Comparison of ENCODE assay signal across 10 cellular contexts in genomic region chr1:43119928-43120586, GRCh38. TPM values are rescaled to one million over a fixed set of nuclear protein-coding genes. Genes with fewer than 3 reads are reported as not detected.
DNase-seq lines count a peak whose midpoint lies in the region; ATAC-seq, FAIRE-seq and TF ChIP-seq lines count a peak whose summit lies in the region.
"Not testable (repeated sequence)": the region's sequence is repeated elsewhere in the genome, so short reads cannot be mapped to it uniquely, and the experiment has no call there.
"Had no signal": no experiment of that assay in that cellular context is flagged by ENCODE, and none has a peak within 500 bp of the region (broad histone marks: within the 10 kb centered on the region; RNA-seq: fewer than 3 reads in every experiment).

No MANE protein-coding gene starts in this region.

- peak; percentile 62 for TF ChIP-seq POLR2A in K562 (conservative IDR thresholded peaks at IDR 0.05)

- not testable (repeated sequence) for TF ChIP-seq CTCF in K562 (IDR thresholded peaks at IDR 0.05 in 2 of 3, conservative IDR thresholded peaks at IDR 0.05 in 1 of 3; ENCODE audit: insufficient read depth in 2 of 3, low read depth in 1 of 3, low read length in 3 of 3); foreskin keratinocyte (conservative IDR thresholded peaks at IDR 0.05); mesothelial cell of epicardium (IDR thresholded peaks at IDR 0.05; ENCODE audit: unreplicated experiment); type B pancreatic cell (conservative IDR thresholded peaks at IDR 0.05)

- not testable (repeated sequence) for H3K9me3 ChIP-seq in K562 (replicated peaks; ENCODE audit: control insufficient read depth, insufficient read depth, low read depth, low read length)

- H3K9me3 Mint-ChIP-seq in mesothelial cell of epicardium: peaks cover 12% of the 10 kb centered on the region
- not testable (repeated sequence) for H3K9me3 Mint-ChIP-seq in type B pancreatic cell

- H3K36me3 Mint-ChIP-seq in mesothelial cell of epicardium, type B pancreatic cell: not testable (repeated sequence)

- H3K27ac Mint-ChIP-seq in mesothelial cell of epicardium (peak overlapping the region; percentile 85), type B pancreatic cell (peak overlapping the region; percentile 77)

- BruUV-seq in K562 (replicated peaks; lab: Mats Ljungman, UMichigan): TSS peak; percentile 73

- not testable (repeated sequence) for H3K27me3 ChIP-seq in K562 (ENCODE audit: control insufficient read depth in 2 of 2, insufficient read depth in 2 of 2, low read length in 2 of 2); foreskin keratinocyte

- 2% methylated on average over 20 of the region's 35 CpGs for WGBS in K562 (ENCODE audit: insufficient coverage, low coverage, missing lambda C conversion rate)

- not testable (repeated sequence) for H3K79me2 ChIP-seq in K562 (ENCODE audit: control insufficient read depth, insufficient read depth, low read length)

- H3K4me1 ChIP-seq in K562 (replicated peaks in 1 of 2; ENCODE audit: control insufficient read depth in 2 of 2, insufficient read depth in 2 of 2, low read length in 2 of 2): not testable (repeated sequence)
- H3K4me1 ChIP-seq in foreskin keratinocyte: peaks cover 18% of the 10 kb centered on the region

- not testable (repeated sequence) for H3K27ac ChIP-seq in K562 (ENCODE audit: extremely low read depth, low read depth, low read length)
- peak overlapping the region; percentile 51 for H3K27ac ChIP-seq in foreskin keratinocyte

- H2AFZ ChIP-seq in K562 (ENCODE audit: low read depth, low read length): peak overlapping the region; percentile 86

- H3K4me1 Mint-ChIP-seq in mesothelial cell of epicardium; type B pancreatic cell (ENCODE audit: unreplicated experiment): not testable (repeated sequence)

- H3K36me3 ChIP-seq in K562 (ENCODE audit: control insufficient read depth, insufficient read depth, low read length): not testable (repeated sequence)

- H3K27me3 Mint-ChIP-seq in mesothelial cell of epicardium (ENCODE audit: low read depth); type B pancreatic cell: not testable (repeated sequence)

- H3K4me2 ChIP-seq in K562 (ENCODE audit: insufficient read depth, low read length): peak overlapping the region; percentile 61

- 0 out of 3 replicates have a peak, but pooled peaks have one; percentile 33 for ATAC-seq in K562
- not testable (repeated sequence) for ATAC-seq in foreskin keratinocyte

- not testable (repeated sequence) for FAIRE-seq in K562 (lab: Jason Lieb, UNC)

- not testable (repeated sequence) for TF ChIP-seq RAD21 in K562 (CRISPR knock-in tag; conservative IDR thresholded peaks at IDR 0.05 in 1 of 2, IDR thresholded peaks at IDR 0.05 in 1 of 2)

- not testable (repeated sequence) for TF ChIP-seq EP300 in K562 (IDR thresholded peaks at IDR 0.05; ENCODE audit: low read length)

- H3K4me3 ChIP-seq in K562: peak overlapping the region; percentile 29

- not testable (repeated sequence) for H4K20me1 ChIP-seq in K562 (replicated peaks; ENCODE audit: control insufficient read depth, insufficient read depth, low read length)

- DNase-seq in ELF-1 (ENCODE audit: low read depth, low spot score) (peak; percentile 40), NCI-H1105 treated with DMSO at 0.1 percent for 48 hours (lab: John Stamatoyannopoulos, UW) (peak; percentile 64), NCI-H345 treated with DMSO at 0.1 percent for 48 hours (lab: John Stamatoyannopoulos, UW; ENCODE audit: unreplicated experiment) (peak; percentile 45), SK-N-DZ (ENCODE audit: low spot score) (peak; percentile 57), K562 (ENCODE audit: extremely low read depth in 1 of 4, low spot score in 3 of 4) (peak in 3 of 4 experiments; percentile 22 to 46 (median 40))
- not testable (repeated sequence) for DNase-seq in foreskin keratinocyte; mesothelial cell of epicardium (ENCODE audit: low spot score in 2 of 2, unreplicated experiment in 2 of 2); type B pancreatic cell (ENCODE audit: extremely low spot score, unreplicated experiment)

- in situ Hi-C loops in K562 (cut with MboI): not testable (repeated sequence)

- POLR2A ChIA-PET in K562 (lab: Yijun Ruan, JAX): interaction anchor here (0.7 kb wide), 1 partner anchor 205 kb away, joined by 3 read pairs; no protein-coding TSS in a partner anchor

- intact Hi-C loops in K562 (cut with micrococcal nuclease): not testable (repeated sequence)

- not testable (repeated sequence) for H3K9me1 ChIP-seq in K562 (ENCODE audit: control insufficient read depth, insufficient read depth, low read length)

- H3K4me3 Mint-ChIP-seq in mesothelial cell of epicardium (peak overlapping the region; percentile 74), type B pancreatic cell (peak overlapping the region; percentile 83)

- CTCF ChIA-PET in K562 (lab: Yijun Ruan, JAX; ENCODE audit: low intra/inter-chr PET ratio): not testable (repeated sequence)

- H3K9ac ChIP-seq in K562 (ENCODE audit: insufficient read depth in 1 of 2, low read depth in 2 of 2, low read length in 2 of 2): peak overlapping the region; percentile 32 to 83

TF ChIP-seq in K562, 482 proteins besides CTCF, POLR2A, EP300 and RAD21 (continues in another document):
- TF ChIP-seq MTA3 (IDR thresholded peaks at IDR 0.05; ENCODE audit: borderline replicate concordance) (0 out of 2 replicates have a peak, but pooled peaks have one; percentile 35), TAF7 (tag; IDR thresholded peaks at IDR 0.05) (peak; percentile 61), RBFOX2 (IDR thresholded peaks at IDR 0.05; ENCODE audit: low read depth, low read length) (0 out of 2 replicates have a peak, but pooled peaks have one; percentile 17)

RNA-seq across cellular contexts. Expression of gene EBNA1BP2, which starts 52.0 kb away (rescaled TPM):
- 109 and 124 TPM in 2 replicates for polyA plus RNA-seq in SK-N-DZ (2014; cell fraction: cytosol; rRNA removed)
- polyA plus RNA-seq in SK-N-DZ (2014; cell fraction: nucleus; rRNA removed): 68.3 and 91.8 TPM in 2 replicates
- total RNA-seq in K562 (2011; cell fraction: chromatin; rRNA removed; ENCODE audit: low replicate concordance): 94.0 and 95.1 TPM in 2 replicates
- 64.3 and 68.4 TPM in 2 replicates for total RNA-seq in K562 (2011; cell fraction: nucleolus; rRNA removed)
- 71.1 and 80.7 TPM in 2 replicates for total RNA-seq in K562 (2011; cell fraction: nucleoplasm; rRNA removed)
- 300 and 314 TPM in 2 replicates for total RNA-seq in K562 (2014; rRNA removed)
- total RNA-seq in K562 (2014; rRNA removed; fragmentation: Illumina TruSeq; extraction: Trizol): 251 and 264 TPM in 2 replicates
- 262 and 268 TPM in 2 replicates for total RNA-seq in K562 (2015; rRNA removed; fragmentation: Illumina TruSeq; extraction: Trizol)
- total RNA-seq in K562 (2021): 175 and 182 TPM in 2 replicates
- 74.8 and 102 TPM in 2 replicates for polyA plus RNA-seq in K562 (2011; rRNA removed)
- polyA plus RNA-seq in K562 (2011; cell fraction: cytosol; rRNA removed): 60.0 and 76.6 TPM in 2 replicates
- 76.3 and 82.2 TPM in 2 replicates for polyA plus RNA-seq in K562 (2011; cell fraction: nucleus; rRNA removed)
- polyA plus RNA-seq in K562 (2012): 90.3 and 177 TPM in 2 replicates
- 283 and 349 TPM in 2 replicates for polyA plus RNA-seq in K562 (2014; fragmentation: Illumina TruSeq; extraction: Trizol)
- polyA plus RNA-seq in K562 (2014; fragmentation: Nextera tagmentation; extraction: Ambion mirVana): 100 to 1,000 TPM in 1 of 2 experiments, 10 to 100 TPM in 1; 95.2 to 157 TPM
- 249 and 275 TPM in 2 replicates for polyA plus RNA-seq in K562 (2014; rRNA removed)
- polyA minus RNA-seq in K562 (2011; rRNA and poly(A)+ RNA removed): 58.1 and 63.4 TPM in 2 replicates
- polyA minus RNA-seq in K562 (2011; cell fraction: cytosol; rRNA and poly(A)+ RNA removed): 43.2 and 43.7 TPM in 2 replicates
- 52.0 and 75.4 TPM in 2 replicates for polyA minus RNA-seq in K562 (2011; cell fraction: nucleus; rRNA and poly(A)+ RNA removed)
- total RNA-seq in foreskin keratinocyte: 210 and 223 TPM in 2 replicates
- polyA plus RNA-seq in foreskin keratinocyte: 238 and 263 TPM in 2 replicates
- 49.1 to 51.3 TPM (median 51.1 TPM) in 3 replicates for total RNA-seq in mesothelial cell of epicardium
- total RNA-seq in type B pancreatic cell (ENCODE audit: low replicate concordance): 57.2 and 68.3 TPM in 2 replicates

RNA-seq across cellular contexts. Expression of gene CFAP57, which starts 52.1 kb away (rescaled TPM):
- polyA plus RNA-seq in SK-N-DZ (2014; cell fraction: cytosol; rRNA removed): 0.08 and 0.32 TPM in 2 replicates
- 0.61 TPM in 1 of 2 replicates, not detected in the other for polyA plus RNA-seq in SK-N-DZ (2014; cell fraction: nucleus; rRNA removed)
- total RNA-seq in K562 (2011; cell fraction: chromatin; rRNA removed; ENCODE audit: low replicate concordance): 0.30 TPM in 1 of 2 replicates, not detected in the other
- not detected in 2 replicates for total RNA-seq in K562 (2011; cell fraction: nucleolus; rRNA removed)
- not detected in 2 replicates for total RNA-seq in K562 (2011; cell fraction: nucleoplasm; rRNA removed)
- total RNA-seq in K562 (2014; rRNA removed) (not detected in 2 replicates), K562 (2014; rRNA removed; fragmentation: Illumina TruSeq; extraction: Trizol) (0.07 TPM in 1 of 2 replicates, not detected in the other), K562 (2015; rRNA removed; fragmentation: Illumina TruSeq; extraction: Trizol) (0.18 TPM in 1 of 2 replicates, not detected in the other), K562 (2021) (not detected in 2 replicates), foreskin keratinocyte (0.82 and 0.92 TPM in 2 replicates), mesothelial cell of epicardium (0.27 to 0.38 TPM (median 0.35 TPM) in 3 replicates), type B pancreatic cell (ENCODE audit: low replicate concordance) (0.74 and 1.8 TPM in 2 replicates)
- polyA plus RNA-seq in K562 (2011; rRNA removed) (0.04 TPM in 1 of 2 replicates, not detected in the other), K562 (2014; fragmentation: Illumina TruSeq; extraction: Trizol) (0.22 TPM in 1 of 2 replicates, not detected in the other), K562 (2014; fragmentation: Nextera tagmentation; extraction: Ambion mirVana) (under 1 TPM in 1 of 2 experiments, not detected in 1; 0.07 TPM), K562 (2014; rRNA removed) (0.05 TPM in 1 of 2 replicates, not detected in the other), foreskin keratinocyte (0.28 and 0.81 TPM in 2 replicates)
- polyA plus RNA-seq in K562 (2011; cell fraction: cytosol; rRNA removed): 0.01 and 0.09 TPM in 2 replicates
- polyA plus RNA-seq in K562 (2011; cell fraction: nucleus; rRNA removed): 0.14 TPM in 1 of 2 replicates, not detected in the other
- polyA plus RNA-seq in K562 (2012): 0.03 and 0.18 TPM in 2 replicates
- polyA minus RNA-seq in K562 (2011; rRNA and poly(A)+ RNA removed): 0.27 TPM in 1 of 2 replicates, not detected in the other
- not detected in 2 replicates for polyA minus RNA-seq in K562 (2011; cell fraction: cytosol; rRNA and poly(A)+ RNA removed)
- polyA minus RNA-seq in K562 (2011; cell fraction: nucleus; rRNA and poly(A)+ RNA removed): not detected in 2 replicates
- total RNA-seq: gastroesophageal sphincter had no signal
- polyA plus RNA-seq: immature natural killer cell had no signal
